Comparison of ENCODE assay signal across 8 cellular contexts in the genomic region with DNA sequence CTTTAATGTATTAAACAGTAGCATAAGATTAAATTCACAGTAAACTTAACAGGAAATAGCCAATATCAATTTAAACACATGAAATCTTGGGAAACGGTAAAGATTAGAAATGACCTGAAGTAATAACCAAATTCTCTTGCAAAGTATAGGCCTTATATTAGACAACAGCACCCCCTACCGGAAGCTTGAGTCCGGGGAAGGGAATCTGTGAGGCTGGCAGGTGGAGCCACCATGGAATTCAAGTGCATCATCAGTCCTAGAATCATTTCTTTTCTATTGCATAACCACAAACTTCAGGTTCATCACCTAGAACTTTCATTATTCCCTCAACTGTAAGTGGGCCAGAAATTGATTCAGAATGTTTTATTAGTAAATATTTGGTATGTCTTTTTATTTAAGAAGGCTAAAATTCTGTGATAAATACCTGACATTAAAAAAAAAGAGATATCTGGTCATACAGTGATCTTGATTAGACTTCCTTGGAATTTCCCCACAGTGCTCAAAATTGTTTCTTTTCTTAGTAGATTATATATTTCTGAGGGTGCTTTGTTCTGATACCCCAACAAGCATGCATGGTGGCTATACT. TPM values are rescaled to one million over a fixed set of nuclear protein-coding genes. Genes with fewer than 3 reads are reported as not detected.
DNase-seq lines count a peak whose midpoint lies in the region; ATAC-seq and TF ChIP-seq lines count a peak whose summit lies in the region.

No MANE protein-coding gene starts in this region.

- ATAC-seq in GM19455 (IDR thresholded peaks at IDR 0.05; ENCODE audit: unreplicated experiment) = peak; percentile 68

- H3K36me3 ChIP-seq in MM.1S (replicated peaks; ENCODE audit: insufficient read depth, low read length) (no peaks in the 10 kb centered on the region), SJSA1 (no peaks in the 10 kb centered on the region)

- H3K9me2 ChIP-seq in MM.1S (replicated peaks; ENCODE audit: insufficient read depth, low read length) = no peaks in the 10 kb centered on the region

- H3K79me2 ChIP-seq in MM.1S (ENCODE audit: low read length) = no peaks in the 10 kb centered on the region

- no peaks in the 10 kb centered on the region for H3K36me3 Mint-ChIP-seq in activated naive CD4-positive, alpha-beta T cell treated with anti-CD3 and anti-CD28 coated beads for 36 hours (ENCODE audit: low read depth)

- H3F3A ChIP-seq in MM.1S (ENCODE audit: insufficient read depth, low read length) = no peaks in the 10 kb centered on the region

- no peak overlapping the region for H3K27ac Mint-ChIP-seq in activated naive CD4-positive, alpha-beta T cell treated with anti-CD3 and anti-CD28 coated beads for 36 hours

- CTCF ChIA-PET in activated naive CD4-positive, alpha-beta T cell treated with anti-CD3 and anti-CD28 coated beads for 36 hours (lab: Charles Lee) = interaction anchor here (0.7 to 2.5 kb wide), 5 partner anchors 8 to 826 kb away, joined by 3 to 10 read pairs (median 5); no protein-coding TSS in a partner anchor

- H3K27me3 ChIP-seq in MM.1S (replicated peaks; ENCODE audit: insufficient read depth, low read length) (no peaks in the 10 kb centered on the region), SJSA1 (replicated peaks) (peaks cover 4% of the 10 kb centered on the region; the same call in 1 of the 2 replicates)

- H2AFZ ChIP-seq in MM.1S (ENCODE audit: low read length) = no peak overlapping the region

- intact Hi-C loops in activated naive CD4-positive, alpha-beta T cell treated with anti-CD3 and anti-CD28 coated beads for 36 hours (cut with micrococcal nuclease) = loop anchor here (1.0 to 2.0 kb wide), 5 partner anchors 250 to 827 kb away; no protein-coding TSS in a partner anchor

- H3K9me3 Mint-ChIP-seq in activated naive CD4-positive, alpha-beta T cell treated with anti-CD3 and anti-CD28 coated beads for 36 hours = peaks cover 3% of the 10 kb centered on the region

- H3K9me3 ChIP-seq in MM.1S (replicated peaks; ENCODE audit: insufficient read depth, low read length) (no peaks in the 10 kb centered on the region), SJSA1 (replicated peaks) (no peaks in the 10 kb centered on the region)

- no peaks in the 10 kb centered on the region for H4K20me1 ChIP-seq in MM.1S (ENCODE audit: insufficient read depth, low read length)

- no peak overlapping the region for H3K4me3 Mint-ChIP-seq in activated naive CD4-positive, alpha-beta T cell treated with anti-CD3 and anti-CD28 coated beads for 36 hours

- peak; percentile 62 for TF ChIP-seq CTCF in MM.1S (IDR thresholded peaks at IDR 0.05; ENCODE audit: low read length)

- H3K9ac ChIP-seq in MM.1S (ENCODE audit: low read length) = no peak overlapping the region

- peak in 11 of 14 donors; percentile 1 to 51 (median 15) for DNase-seq in C1 segment of cervical spinal cord (lab: John Stamatoyannopoulos, UW)
- DNase-seq in MM.1S = peak; percentile 45
- DNase-seq in SJSA1 (ENCODE audit: low read depth in 1 of 2, low spot score in 2 of 2) = peak; percentile 34 to 61
- DNase-seq in activated naive CD4-positive, alpha-beta T cell treated with anti-CD3 and anti-CD28 coated beads for 36 hours = peak; percentile 85
- DNase-seq in glomerular endothelial cell (ENCODE audit: extremely low read depth, low read depth, low spot score) = peak; percentile 54
- peak; percentile 87 for DNase-seq in pons (ENCODE audit: low spot score)
- DNase-seq in ureter (ENCODE audit: low spot score) = peak; percentile 80

- H3K4me1 Mint-ChIP-seq in activated naive CD4-positive, alpha-beta T cell treated with anti-CD3 and anti-CD28 coated beads for 36 hours (ENCODE audit: low read depth) = peaks cover 5% of the 10 kb centered on the region

- no peak overlapping the region for H3K4me2 ChIP-seq in MM.1S (ENCODE audit: low read depth, low read length)

- H3K4me1 ChIP-seq in MM.1S (ENCODE audit: low read length) (no peaks in the 10 kb centered on the region), SJSA1 (replicated peaks) (no peaks in the 10 kb centered on the region)

- no peak overlapping the region for H3K27ac ChIP-seq in MM.1S (ENCODE audit: low read length)
- H3K27ac ChIP-seq in SJSA1 = no peak overlapping the region

- H3K4me3 ChIP-seq in MM.1S (ENCODE audit: low read length) (no peak overlapping the region), SJSA1 (no peak overlapping the region)

- H3K27me3 Mint-ChIP-seq in activated naive CD4-positive, alpha-beta T cell treated with anti-CD3 and anti-CD28 coated beads for 36 hours (ENCODE audit: low read depth) = peaks cover 4% of the 10 kb centered on the region

RNA-seq across cellular contexts. Expression of gene AP5M1, which starts 48.6 kb away (rescaled TPM):
- 24.3 and 31.6 TPM in 2 replicates for total RNA-seq in SJSA1 (2014; rRNA removed; shearing (Covaris generic))
- 10 to 100 TPM; 22.8 to 23.3 TPM for total RNA-seq in activated naive CD4-positive, alpha-beta T cell treated with anti-CD3 and anti-CD28 coated beads for 36 hours
- total RNA-seq in glomerular endothelial cell = 27.9 and 30.7 TPM in 2 replicates
- total RNA-seq in ureter = 50.4 TPM

RNA-seq across cellular contexts. Expression of gene EXOC5, which starts 48.6 kb away (rescaled TPM):
- total RNA-seq in SJSA1 (2014; rRNA removed; shearing (Covaris generic)) = 58.0 and 75.9 TPM in 2 replicates
- 10 to 100 TPM; 65.0 to 68.1 TPM for total RNA-seq in activated naive CD4-positive, alpha-beta T cell treated with anti-CD3 and anti-CD28 coated beads for 36 hours
- 70.1 and 74.1 TPM in 2 replicates for total RNA-seq in glomerular endothelial cell
- 63.2 TPM for total RNA-seq in ureter

Comparison
In these comparisons a context has a peak if more than half of its experiments do, and no peak if none do; other contexts are left out.
1. DNase-seq: peak in every context shown above with its lines; median percentile 87 in pons; 85 in activated naive CD4-positive, alpha-beta T cell treated with anti-CD3 and anti-CD28 coated beads for 36 hours; 80 in ureter; 54 in glomerular endothelial cell; 48 in SJSA1; 45 in MM.1S; 15 in C1 segment of cervical spinal cord.